In genomic region chr19:14136509-14137281, GRCh38 we compare ENCODE assay signal across 1 cellular context.
TF ChIP-seq lines count a peak whose summit lies in the region.

Gene ASF1B, minus strand, starts transcription at chr19:14136589. Its CDS starts 133 bp downstream, at chr19:14136456.

TF ChIP-seq in HepG2, 621 proteins besides CTCF, POLR2A, EP300 and RAD21 (continued from another document and continues in another):
- TF ChIP-seq RERE (CRISPR knock-in tag; IDR thresholded peaks at IDR 0.05; ENCODE audit: low read depth) (no peak), SPEN (CRISPR knock-in tag; IDR thresholded peaks at IDR 0.05; ENCODE audit: low read depth) (peak; percentile 56), ZNF292 (CRISPR knock-in tag; IDR thresholded peaks at IDR 0.05; ENCODE audit: borderline replicate concordance, low read depth) (no peak), SRSF4 (IDR thresholded peaks at IDR 0.05; ENCODE audit: low read depth, low read length, poor library complexity, severe bottlenecking) (no peak), HMGXB4 (CRISPR knock-in tag; IDR thresholded peaks at IDR 0.05; ENCODE audit: borderline replicate concordance in 1 of 2, low read depth in 1 of 2) (peak; percentile 65 to 83; a peak in 2 of 4 replicates), ZSCAN9 (CRISPR knock-in tag; IDR thresholded peaks at IDR 0.05; ENCODE audit: borderline replicate concordance) (no peak; the same call in 1 of the 2 replicates), AHR (CRISPR knock-in tag; IDR thresholded peaks at IDR 0.05) (0 out of 2 replicates have a peak, but pooled peaks have one; percentile 48), BORCS8-MEF2B (CRISPR knock-in tag; IDR thresholded peaks at IDR 0.05) (peak; percentile 90), ZNF329 (CRISPR knock-in tag; IDR thresholded peaks at IDR 0.05; ENCODE audit: low read depth) (0 out of 2 replicates have a peak, but pooled peaks have one; percentile 67), ZSCAN12 (CRISPR knock-in tag; IDR thresholded peaks at IDR 0.05) (0 out of 2 replicates have a peak, but pooled peaks have one; percentile 8), KDM1A (CRISPR knock-in tag; IDR thresholded peaks at IDR 0.05) (no peak), THAP7 (CRISPR knock-in tag; IDR thresholded peaks at IDR 0.05) (peak; percentile 60; the same call in 1 of the 2 replicates), HOXD1 (CRISPR knock-in tag; IDR thresholded peaks at IDR 0.05) (peak; percentile 21; the same call in 1 of the 2 replicates), ETV5 (CRISPR knock-in tag; IDR thresholded peaks at IDR 0.05; ENCODE audit: borderline replicate concordance) (no peak; the same call in 1 of the 2 replicates), MXI1 (IDR thresholded peaks at IDR 0.05; ENCODE audit: borderline replicate concordance, low read depth, low read length) (peak; percentile 77; the same call in 2 of the 3 replicates), SRF (IDR thresholded peaks at IDR 0.05; ENCODE audit: low read depth, low read length) (no peak), ZNF354B (CRISPR knock-in tag; IDR thresholded peaks at IDR 0.05) (peak; percentile 94; the same call in 1 of the 2 replicates), PHF21A (CRISPR knock-in tag; IDR thresholded peaks at IDR 0.05) (peak; percentile 96), HOXA7 (CRISPR knock-in tag; IDR thresholded peaks at IDR 0.05) (peak; percentile 75; the same call in 1 of the 2 replicates), RBFOX2 (IDR thresholded peaks at IDR 0.05; ENCODE audit: low read depth, low read length) (peak; percentile 0; the same call in 1 of the 2 replicates), ZMYM2 (CRISPR knock-in tag; IDR thresholded peaks at IDR 0.05) (no peak), AKAP8 (CRISPR knock-in tag; IDR thresholded peaks at IDR 0.05) (0 out of 2 replicates have a peak, but pooled peaks have one; percentile 44), ZNF34 (CRISPR knock-in tag; IDR thresholded peaks at IDR 0.05; ENCODE audit: borderline replicate concordance) (no peak), NFKB2 (CRISPR knock-in tag; IDR thresholded peaks at IDR 0.05; ENCODE audit: borderline replicate concordance) (no peak), ZNF468 (CRISPR knock-in tag; IDR thresholded peaks at IDR 0.05) (0 out of 2 replicates have a peak, but pooled peaks have one; percentile 72), E2F1 (CRISPR knock-in tag; IDR thresholded peaks at IDR 0.05) (peak; percentile 99), KMT2A (CRISPR knock-in tag; IDR thresholded peaks at IDR 0.05) (peak; percentile 63), EED (CRISPR knock-in tag; IDR thresholded peaks at IDR 0.05) (no peak), ZNF800 (CRISPR knock-in tag; IDR thresholded peaks at IDR 0.05) (peak; percentile 61; the same call in 1 of the 2 replicates), FOXP4 (CRISPR knock-in tag; IDR thresholded peaks at IDR 0.05) (peak; percentile 52; the same call in 1 of the 2 replicates), ZNF350 (CRISPR knock-in tag; IDR thresholded peaks at IDR 0.05; ENCODE audit: borderline replicate concordance, low read depth) (peak; percentile 77; the same call in 1 of the 2 replicates)
- TF ChIP-seq, protein P1, sequence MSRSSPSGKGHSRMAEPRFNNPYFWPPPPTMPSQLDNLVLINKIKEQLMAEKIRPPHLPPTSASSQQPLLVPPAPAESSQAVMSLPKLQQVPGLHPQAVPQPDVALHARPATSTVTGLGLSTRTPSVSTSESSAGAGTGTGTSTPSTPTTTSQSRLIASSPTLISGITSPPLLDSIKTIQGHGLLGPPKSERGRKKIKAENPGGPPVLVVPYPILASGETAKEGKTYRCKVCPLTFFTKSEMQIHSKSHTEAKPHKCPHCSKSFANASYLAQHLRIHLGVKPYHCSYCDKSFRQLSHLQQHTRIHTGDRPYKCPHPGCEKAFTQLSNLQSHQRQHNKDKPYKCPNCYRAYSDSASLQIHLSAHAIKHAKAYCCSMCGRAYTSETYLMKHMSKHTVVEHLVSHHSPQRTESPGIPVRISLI (CRISPR knock-in tag; IDR thresholded peaks at IDR 0.05; ENCODE audit: borderline replicate concordance), result peak; percentile 18; the same call in 1 of the 2 replicates
- TF ChIP-seq, protein P2, sequence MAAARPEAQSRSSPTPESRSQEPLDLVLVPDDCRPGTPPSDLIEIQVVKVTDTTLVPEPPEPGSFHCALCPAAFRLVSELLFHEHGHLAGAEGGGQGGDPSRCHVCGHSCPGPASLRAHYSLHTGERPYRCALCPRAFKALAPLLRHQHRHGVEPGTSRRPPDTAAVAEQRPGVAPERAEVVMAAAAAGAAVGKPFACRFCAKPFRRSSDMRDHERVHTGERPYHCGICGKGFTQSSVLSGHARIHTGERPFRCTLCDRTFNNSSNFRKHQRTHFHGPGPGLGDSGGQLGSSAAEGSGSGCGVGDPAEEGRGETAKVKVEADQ (CRISPR knock-in tag; IDR thresholded peaks at IDR 0.05; ENCODE audit: borderline replicate concordance), result peak; percentile 19; the same call in 1 of the 2 replicates
- TF ChIP-seq, protein P3, sequence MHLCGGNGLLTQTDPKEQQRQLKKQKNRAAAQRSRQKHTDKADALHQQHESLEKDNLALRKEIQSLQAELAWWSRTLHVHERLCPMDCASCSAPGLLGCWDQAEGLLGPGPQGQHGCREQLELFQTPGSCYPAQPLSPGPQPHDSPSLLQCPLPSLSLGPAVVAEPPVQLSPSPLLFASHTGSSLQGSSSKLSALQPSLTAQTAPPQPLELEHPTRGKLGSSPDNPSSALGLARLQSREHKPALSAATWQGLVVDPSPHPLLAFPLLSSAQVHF (CRISPR knock-in tag; IDR thresholded peaks at IDR 0.05), result peak; percentile 93; the same call in 1 of the 2 replicates
- TF ChIP-seq, protein P4, sequence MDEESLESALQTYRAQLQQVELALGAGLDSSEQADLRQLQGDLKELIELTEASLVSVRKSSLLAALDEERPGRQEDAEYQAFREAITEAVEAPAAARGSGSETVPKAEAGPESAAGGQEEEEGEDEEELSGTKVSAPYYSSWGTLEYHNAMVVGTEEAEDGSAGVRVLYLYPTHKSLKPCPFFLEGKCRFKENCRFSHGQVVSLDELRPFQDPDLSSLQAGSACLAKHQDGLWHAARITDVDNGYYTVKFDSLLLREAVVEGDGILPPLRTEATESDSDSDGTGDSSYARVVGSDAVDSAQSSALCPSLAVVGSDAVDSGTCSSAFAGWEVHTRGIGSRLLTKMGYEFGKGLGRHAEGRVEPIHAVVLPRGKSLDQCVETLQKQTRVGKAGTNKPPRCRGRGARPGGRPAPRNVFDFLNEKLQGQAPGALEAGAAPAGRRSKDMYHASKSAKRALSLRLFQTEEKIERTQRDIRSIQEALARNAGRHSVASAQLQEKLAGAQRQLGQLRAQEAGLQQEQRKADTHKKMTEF (CRISPR knock-in tag; IDR thresholded peaks at IDR 0.05), result peak; percentile 92
- TF ChIP-seq, protein P5, sequence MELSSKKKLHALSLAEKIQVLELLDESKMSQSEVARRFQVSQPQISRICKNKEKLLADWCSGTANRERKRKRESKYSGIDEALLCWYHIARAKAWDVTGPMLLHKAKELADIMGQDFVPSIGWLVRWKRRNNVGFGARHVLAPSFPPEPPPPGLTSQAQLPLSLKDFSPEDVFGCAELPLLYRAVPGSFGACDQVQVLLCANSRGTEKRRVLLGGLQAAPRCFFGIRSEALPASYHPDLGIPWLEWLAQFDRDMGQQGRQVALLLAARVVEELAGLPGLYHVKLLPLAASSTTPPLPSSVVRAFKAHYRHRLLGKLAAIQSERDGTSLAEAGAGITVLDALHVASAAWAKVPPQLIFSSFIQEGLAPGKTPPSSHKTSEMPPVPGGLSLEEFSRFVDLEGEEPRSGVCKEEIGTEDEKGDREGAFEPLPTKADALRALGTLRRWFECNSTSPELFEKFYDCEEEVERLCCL (CRISPR knock-in tag; IDR thresholded peaks at IDR 0.05; ENCODE audit: borderline replicate concordance), result peak; percentile 84; the same call in 1 of the 2 replicates
